2 cellular contexts compared by ENCODE assay signal in the genomic region with DNA sequence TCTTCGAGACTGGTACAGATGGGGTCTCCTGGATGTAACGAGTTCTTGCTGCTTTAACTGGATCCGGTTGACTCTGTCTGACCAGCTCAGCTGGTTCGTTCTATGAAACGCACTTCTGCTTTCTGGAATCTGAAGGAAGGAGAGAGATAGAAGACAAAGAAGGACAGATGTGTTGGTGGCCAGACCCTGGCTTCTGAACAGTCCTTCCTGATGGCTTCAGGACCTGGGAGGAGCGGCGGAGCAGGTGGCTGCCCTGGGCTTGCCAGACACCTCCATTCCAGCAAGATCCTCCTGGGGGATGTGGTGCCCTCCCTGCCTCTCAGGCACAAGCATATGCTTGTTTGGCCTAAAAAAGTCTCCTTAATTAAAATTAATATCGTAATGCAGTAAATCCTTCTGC.
TF ChIP-seq lines count a peak whose summit lies in the region.

No MANE protein-coding gene starts in this region.

TF ChIP-seq in HepG2, 621 proteins besides CTCF, POLR2A, EP300 and RAD21:
- TF ChIP-seq ZMYM2 (CRISPR knock-in tag; IDR thresholded peaks at IDR 0.05) = no peak
- TF ChIP-seq, protein P1, sequence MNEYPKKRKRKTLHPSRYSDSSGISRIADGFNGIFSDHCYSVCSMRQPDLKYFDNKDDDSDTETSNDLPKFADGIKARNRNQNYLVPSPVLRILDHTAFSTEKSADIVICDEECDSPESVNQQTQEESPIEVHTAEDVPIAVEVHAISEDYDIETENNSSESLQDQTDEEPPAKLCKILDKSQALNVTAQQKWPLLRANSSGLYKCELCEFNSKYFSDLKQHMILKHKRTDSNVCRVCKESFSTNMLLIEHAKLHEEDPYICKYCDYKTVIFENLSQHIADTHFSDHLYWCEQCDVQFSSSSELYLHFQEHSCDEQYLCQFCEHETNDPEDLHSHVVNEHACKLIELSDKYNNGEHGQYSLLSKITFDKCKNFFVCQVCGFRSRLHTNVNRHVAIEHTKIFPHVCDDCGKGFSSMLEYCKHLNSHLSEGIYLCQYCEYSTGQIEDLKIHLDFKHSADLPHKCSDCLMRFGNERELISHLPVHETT (CRISPR knock-in tag; conservative IDR thresholded peaks at IDR 0.05) = no peak
- TF ChIP-seq, protein P2, sequence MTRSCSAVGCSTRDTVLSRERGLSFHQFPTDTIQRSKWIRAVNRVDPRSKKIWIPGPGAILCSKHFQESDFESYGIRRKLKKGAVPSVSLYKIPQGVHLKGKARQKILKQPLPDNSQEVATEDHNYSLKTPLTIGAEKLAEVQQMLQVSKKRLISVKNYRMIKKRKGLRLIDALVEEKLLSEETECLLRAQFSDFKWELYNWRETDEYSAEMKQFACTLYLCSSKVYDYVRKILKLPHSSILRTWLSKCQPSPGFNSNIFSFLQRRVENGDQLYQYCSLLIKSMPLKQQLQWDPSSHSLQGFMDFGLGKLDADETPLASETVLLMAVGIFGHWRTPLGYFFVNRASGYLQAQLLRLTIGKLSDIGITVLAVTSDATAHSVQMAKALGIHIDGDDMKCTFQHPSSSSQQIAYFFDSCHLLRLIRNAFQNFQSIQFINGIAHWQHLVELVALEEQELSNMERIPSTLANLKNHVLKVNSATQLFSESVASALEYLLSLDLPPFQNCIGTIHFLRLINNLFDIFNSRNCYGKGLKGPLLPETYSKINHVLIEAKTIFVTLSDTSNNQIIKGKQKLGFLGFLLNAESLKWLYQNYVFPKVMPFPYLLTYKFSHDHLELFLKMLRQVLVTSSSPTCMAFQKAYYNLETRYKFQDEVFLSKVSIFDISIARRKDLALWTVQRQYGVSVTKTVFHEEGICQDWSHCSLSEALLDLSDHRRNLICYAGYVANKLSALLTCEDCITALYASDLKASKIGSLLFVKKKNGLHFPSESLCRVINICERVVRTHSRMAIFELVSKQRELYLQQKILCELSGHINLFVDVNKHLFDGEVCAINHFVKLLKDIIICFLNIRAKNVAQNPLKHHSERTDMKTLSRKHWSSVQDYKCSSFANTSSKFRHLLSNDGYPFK (CRISPR knock-in tag; IDR thresholded peaks at IDR 0.05; ENCODE audit: borderline replicate concordance) = no peak

TF ChIP-seq in K562, 482 proteins besides CTCF, POLR2A, EP300 and RAD21:
- TF ChIP-seq RBM15 (IDR thresholded peaks at IDR 0.05; ENCODE audit: insufficient read depth, low read length) (no peak), RBM34 (IDR thresholded peaks at IDR 0.05; ENCODE audit: borderline replicate concordance, insufficient read depth, low read length) (no peak), SPI1 (IDR thresholded peaks at IDR 0.05; ENCODE audit: borderline replicate concordance, low read depth, low read length) (peak; percentile 84), POLR2AphosphoS2 (IDR thresholded peaks at IDR 0.05; ENCODE audit: low read length) (no peak), FUS (optimal IDR thresholded peaks at IDR 0.05; ENCODE audit: low read depth, low read length) (no peak), RCOR1 (IDR thresholded peaks at IDR 0.05; ENCODE audit: borderline replicate concordance in 1 of 2, low read depth in 2 of 2, low read length in 2 of 2) (no peak), MCM3 (IDR thresholded peaks at IDR 0.05) (no peak)
- TF ChIP-seq, protein P3, sequence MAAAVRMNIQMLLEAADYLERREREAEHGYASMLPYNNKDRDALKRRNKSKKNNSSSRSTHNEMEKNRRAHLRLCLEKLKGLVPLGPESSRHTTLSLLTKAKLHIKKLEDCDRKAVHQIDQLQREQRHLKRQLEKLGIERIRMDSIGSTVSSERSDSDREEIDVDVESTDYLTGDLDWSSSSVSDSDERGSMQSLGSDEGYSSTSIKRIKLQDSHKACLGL (CRISPR knock-in tag; IDR thresholded peaks at IDR 0.05; ENCODE audit: borderline replicate concordance, poor library complexity, severe bottlenecking) = no peak
